Comparison of ENCODE assay signal across 8 cellular contexts in the genomic region with DNA sequence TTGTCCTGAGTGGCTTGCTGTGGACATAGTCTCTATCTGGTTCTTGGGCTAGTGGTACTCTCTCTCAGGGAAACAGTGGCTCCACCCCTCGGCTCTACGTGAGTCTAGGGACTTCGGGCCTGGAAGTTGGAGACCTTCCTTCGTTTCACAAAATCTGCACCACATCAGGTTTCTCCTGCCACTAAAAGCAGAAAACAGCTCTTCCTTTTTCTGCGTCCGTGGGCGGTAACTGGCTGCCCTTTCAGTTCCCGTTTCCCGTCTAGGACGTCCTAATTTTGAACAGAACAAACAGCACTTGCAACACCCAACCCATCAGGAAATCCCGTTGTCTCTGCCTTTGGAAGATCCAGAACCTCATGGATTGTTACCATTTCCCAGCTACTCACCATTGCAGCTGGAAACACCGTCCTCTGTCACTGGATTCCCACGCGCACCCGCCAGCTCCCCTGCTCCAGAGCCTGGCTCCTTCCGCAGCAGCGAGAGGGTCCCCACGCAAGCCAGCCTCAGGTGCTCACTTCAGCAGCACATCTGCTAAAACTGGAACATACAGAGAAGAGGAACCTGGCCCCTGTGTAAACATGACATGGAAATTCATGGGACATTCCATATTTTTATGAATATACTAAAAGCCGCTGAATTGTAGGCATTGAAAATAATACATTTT.
DNase-seq lines count a peak whose midpoint lies in the region; ATAC-seq, FAIRE-seq and TF ChIP-seq lines count a peak whose summit lies in the region.

No MANE protein-coding gene starts in this region.

- TF ChIP-seq RAD21 in K562 (CRISPR knock-in tag; conservative IDR thresholded peaks at IDR 0.05 in 1 of 2, IDR thresholded peaks at IDR 0.05 in 1 of 2), result no peak

- peaks cover 0 to 22% of the 10 kb centered on the region in 2 experiments; a peak in 3 of 5 replicates for H3K27me3 ChIP-seq in K562 (ENCODE audit: control insufficient read depth in 2 of 2, insufficient read depth in 2 of 2, low read length in 2 of 2)

- H2AFZ ChIP-seq in K562 (ENCODE audit: low read depth, low read length), result no peak overlapping the region

- H3K79me2 ChIP-seq in K562 (ENCODE audit: control insufficient read depth, insufficient read depth, low read length), result no peaks in the 10 kb centered on the region

- no peaks in the 10 kb centered on the region for H3K4me1 ChIP-seq in K562 (replicated peaks in 1 of 2; ENCODE audit: control insufficient read depth in 2 of 2, insufficient read depth in 2 of 2, low read length in 2 of 2)

- ATAC-seq in GM18868 (IDR thresholded peaks at IDR 0.05; ENCODE audit: unreplicated experiment) (peak; percentile 79), HG03025 (IDR thresholded peaks at IDR 0.05; ENCODE audit: low FRiP score, unreplicated experiment) (peak; percentile 89), K562 (no peak)

- intact Hi-C loops in K562 (cut with micrococcal nuclease), result no loop called here

- no peaks in the 10 kb centered on the region for H4K20me1 ChIP-seq in K562 (replicated peaks; ENCODE audit: control insufficient read depth, insufficient read depth, low read length)

- H3K9me1 ChIP-seq in K562 (ENCODE audit: control insufficient read depth, insufficient read depth, low read length), result no peaks in the 10 kb centered on the region

- no peak overlapping the region for H3K9ac ChIP-seq in K562 (ENCODE audit: insufficient read depth in 1 of 2, low read depth in 2 of 2, low read length in 2 of 2)

- DNase-seq in K562 (ENCODE audit: extremely low read depth in 1 of 4, low spot score in 3 of 4) (no peak), pons (ENCODE audit: low spot score) (peak; percentile 62), NCI-H2029 (lab: John Stamatoyannopoulos, UW) (no peak), iPS-NIHi11 (ENCODE audit: low spot score) (no peak), HCEC 1CT (no peak)
- DNase-seq in activated CD4-positive, alpha-beta T cell treated with anti-CD3 and anti-CD28 coated beads for 1 hour, result no peak

- no peaks in the 10 kb centered on the region for H3K9me3 ChIP-seq in K562 (replicated peaks; ENCODE audit: control insufficient read depth, insufficient read depth, low read depth, low read length)

- in situ Hi-C loops in K562 (cut with MboI), result no loop called here

- BruUV-seq in K562 (replicated peaks; lab: Mats Ljungman, UMichigan), result no TSS peak

- TF ChIP-seq POLR2A in K562 (conservative IDR thresholded peaks at IDR 0.05), result no peak

- no peak overlapping the region for H3K27ac ChIP-seq in K562 (ENCODE audit: extremely low read depth, low read depth, low read length)

- FAIRE-seq in K562 (lab: Jason Lieb, UNC), result no peak

- POLR2A ChIA-PET in K562 (lab: Yijun Ruan, JAX), result interaction anchor here (1.1 kb wide), 1 partner anchor 13 kb away, joined by 3 read pairs; no protein-coding TSS in a partner anchor

- no peak for TF ChIP-seq CTCF in K562 (IDR thresholded peaks at IDR 0.05 in 2 of 3, conservative IDR thresholded peaks at IDR 0.05 in 1 of 3; ENCODE audit: insufficient read depth in 2 of 3, low read depth in 1 of 3, low read length in 3 of 3)

- H3K4me3 ChIP-seq in K562, result no peak overlapping the region

- 0% methylated on average over 19 of the region's 19 CpGs for WGBS in K562 (ENCODE audit: insufficient coverage, low coverage, missing lambda C conversion rate)

- H3K4me2 ChIP-seq in K562 (ENCODE audit: insufficient read depth, low read length), result no peak overlapping the region

- H3K36me3 ChIP-seq in K562 (ENCODE audit: control insufficient read depth, insufficient read depth, low read length), result no peaks in the 10 kb centered on the region

- CTCF ChIA-PET in K562 (lab: Yijun Ruan, JAX; ENCODE audit: low intra/inter-chr PET ratio), result no interaction called here

- TF ChIP-seq EP300 in K562 (IDR thresholded peaks at IDR 0.05; ENCODE audit: low read length), result no peak

TF ChIP-seq in K562, 482 proteins besides CTCF, POLR2A, EP300 and RAD21:
- TF ChIP-seq SPI1 (IDR thresholded peaks at IDR 0.05; ENCODE audit: borderline replicate concordance, low read depth, low read length) (peak; percentile 19; the same call in 1 of the 2 replicates), EHMT2 (IDR thresholded peaks at IDR 0.05) (no peak)
TF ChIP-seq in K562: peak in this region for 1.
